19 cellular contexts compared by ENCODE assay signal in the genomic region with DNA sequence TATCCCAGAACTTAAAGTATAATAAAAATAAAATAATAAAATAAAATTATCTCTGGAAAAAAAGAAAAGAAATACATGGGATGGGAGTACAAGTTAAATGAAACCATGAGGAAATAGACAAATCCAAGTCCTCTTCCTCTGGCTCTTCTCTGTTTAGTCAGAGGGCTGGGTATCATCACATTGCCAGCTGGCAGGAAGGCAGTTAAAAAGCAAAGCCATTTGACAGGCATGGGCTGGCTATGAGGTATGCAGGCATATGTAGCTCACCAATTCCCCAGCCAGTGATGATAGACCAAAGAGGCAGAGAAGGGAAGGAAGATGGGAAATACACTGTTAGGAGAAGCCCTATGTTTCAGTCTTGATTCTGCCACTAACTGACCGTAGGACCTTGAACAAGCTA. TPM values are rescaled to one million over a fixed set of nuclear protein-coding genes. Genes with fewer than 3 reads are reported as not detected.
"Had no signal": no experiment of that assay in that cellular context is flagged by ENCODE, and none has a peak within 500 bp of the region (broad histone marks: within the 10 kb centered on the region; RNA-seq: fewer than 3 reads in every experiment).

No MANE protein-coding gene starts in this region.

- H3K27ac Mint-ChIP-seq: naive thymus-derived CD8-positive, alpha-beta T cell had no signal

- H3K4me3 Mint-ChIP-seq: naive thymus-derived CD8-positive, alpha-beta T cell; neural crest cell had no signal

- H3K9me3 Mint-ChIP-seq: naive thymus-derived CD8-positive, alpha-beta T cell; neural crest cell had no signal

- H2AFZ ChIP-seq: hepatocyte had no signal

- H3K9me3 ChIP-seq: esophagus squamous epithelium, right atrium auricular region, sigmoid colon, suprapubic skin, thyroid gland, upper lobe of left lung, uterus had no signal

- H3K4me1 Mint-ChIP-seq: neural crest cell had no signal

- H3K27ac ChIP-seq: epithelial cell of prostate, esophagus squamous epithelium, right atrium auricular region, sigmoid colon, suprapubic skin, thyroid gland, upper lobe of left lung, uterus had no signal

- ATAC-seq: naive thymus-derived CD8-positive, alpha-beta T cell had no signal

- H3K4me1 ChIP-seq: right atrium auricular region, sigmoid colon, suprapubic skin, thyroid gland, uterus had no signal

- H3K27me3 ChIP-seq: esophagus squamous epithelium, hepatocyte, right atrium auricular region, sigmoid colon, suprapubic skin, thyroid gland, upper lobe of left lung, uterus had no signal

- H3K36me3 Mint-ChIP-seq: naive thymus-derived CD8-positive, alpha-beta T cell had no signal

- DNase-seq: effector memory CD4-positive, alpha-beta T cell; esophagus squamous epithelium; foreskin melanocyte; head of caudate nucleus; mammary epithelial cell; naive thymus-derived CD8-positive, alpha-beta T cell; sigmoid colon; small intestine; stimulated activated CD4-positive, alpha-beta T cell treated with anti-CD3 and anti-CD28 coated beads, Interleukin-12 subunit alpha, Interleukin-12 subunit beta, amount 100 ng/mL, for 4 hours; stimulated activated naive CD4-positive, alpha-beta T cell treated with Interleukin-2 at 50 U/mL for 16 hours; thyroid gland; upper lobe of left lung; uterus had no signal

- H3K4me2 ChIP-seq: hepatocyte had no signal

- H3K4me3 ChIP-seq: esophagus squamous epithelium, hepatocyte, right atrium auricular region, sigmoid colon, suprapubic skin, thyroid gland, upper lobe of left lung, uterus had no signal

- H3K36me3 ChIP-seq: esophagus squamous epithelium, right atrium auricular region, sigmoid colon, suprapubic skin, thyroid gland, uterus had no signal

RNA-seq across cellular contexts. Expression of gene LYVE1, which starts 6.5 kb away (rescaled TPM):
- total RNA-seq: kidney epithelial cell; mammary epithelial cell; naive thymus-derived CD8-positive, alpha-beta T cell had no signal
- polyA plus RNA-seq: mammary epithelial cell; naive thymus-derived CD8-positive, alpha-beta T cell had no signal
